In genomic region chr7:27689045-27689877, GRCh38 we compare ENCODE assay signal across 9 cellular contexts. TPM values are rescaled to one million over a fixed set of nuclear protein-coding genes. Genes with fewer than 3 reads are reported as not detected.
A peak's percentile ranks its signal among the peaks of the same experiment; 100 is the strongest.
DNase-seq lines count a peak whose midpoint lies in the region; ATAC-seq, FAIRE-seq and TF ChIP-seq lines count a peak whose summit lies in the region.
"Had no signal": no experiment of that assay in that cellular context is flagged by ENCODE, and none has a peak within 500 bp of the region (broad histone marks: within the 10 kb centered on the region; RNA-seq: fewer than 3 reads in every experiment).

No MANE protein-coding gene starts in this region.

- H3K4me3 Mint-ChIP-seq in progenitor cell of endocrine pancreas (ENCODE audit: low read depth): no peak overlapping the region

- H3K9me1 ChIP-seq in endothelial cell of umbilical vein (replicated peaks; ENCODE audit: control insufficient read depth, extremely low read depth, insufficient read depth, low read length): no peaks in the 10 kb centered on the region

- H3K9ac ChIP-seq in NT2/D1 (ENCODE audit: insufficient read length, low read depth) (no peak overlapping the region), endothelial cell of umbilical vein (replicated peaks; ENCODE audit: extremely low read depth, insufficient read depth, low read length) (no peak overlapping the region)

- no peaks in the 10 kb centered on the region for H3K4me1 Mint-ChIP-seq in progenitor cell of endocrine pancreas (ENCODE audit: low read depth)

- no peak overlapping the region for H3K4me3 ChIP-seq in NT2/D1 (ENCODE audit: insufficient read length, low read depth)
- no peak overlapping the region for H3K4me3 ChIP-seq in endothelial cell of umbilical vein (replicated peaks in 1 of 3; ENCODE audit: insufficient read depth in 1 of 3, low read depth in 1 of 3, low read length in 3 of 3)

- H3K4me1 ChIP-seq in NT2/D1 (ENCODE audit: insufficient read depth, insufficient read length) (no peaks in the 10 kb centered on the region), endothelial cell of umbilical vein (ENCODE audit: control insufficient read depth, extremely low read depth, insufficient read depth, low read length) (peaks cover 10% of the 10 kb centered on the region)

- H2AFZ ChIP-seq in endothelial cell of umbilical vein (ENCODE audit: low read depth, low read length): no peak overlapping the region

- H3K79me2 ChIP-seq in endothelial cell of umbilical vein (ENCODE audit: control insufficient read depth, insufficient read depth, low read length): no peaks in the 10 kb centered on the region

- H3K36me3 ChIP-seq in NT2/D1 (ENCODE audit: insufficient read depth, insufficient read length, low read length): no peaks in the 10 kb centered on the region
- no peaks in the 10 kb centered on the region for H3K36me3 ChIP-seq in endothelial cell of umbilical vein (ENCODE audit: control insufficient read depth in 2 of 2, extremely low read depth in 1 of 2, insufficient read depth in 2 of 2, low read length in 2 of 2)

- DNase-seq in NT2/D1 (ENCODE audit: low read depth, low spot score) (peak; percentile 57), endothelial cell of umbilical vein (ENCODE audit: low read depth, low spot score) (peak; percentile 69), progenitor cell of endocrine pancreas (ENCODE audit: low spot score, unreplicated experiment) (no peak), mucosa of gallbladder (ENCODE audit: low spot score) (no peak)

- TF ChIP-seq CTCF in C4-2B (conservative IDR thresholded peaks at IDR 0.05): peak; percentile 71
- TF ChIP-seq CTCF in endothelial cell of umbilical vein (IDR thresholded peaks at IDR 0.05; ENCODE audit: extremely low read depth in 1 of 2, insufficient read depth in 1 of 2, low read depth in 1 of 2, low read length in 2 of 2): peak; percentile 42 to 72
- TF ChIP-seq CTCF in progenitor cell of endocrine pancreas (IDR thresholded peaks at IDR 0.05; ENCODE audit: unreplicated experiment): peak; percentile 52

- CTCF ChIA-PET in endothelial cell of umbilical vein (lab: Charles Lee): interaction anchor here (0.6 to 3.3 kb wide), 10 partner anchors 12 to 493 kb away, joined by 3 to 37 read pairs (median 4); no protein-coding TSS in a partner anchor

- H3K27ac ChIP-seq in C4-2B (peak overlapping the region; percentile 36; the same call in 1 of the 2 replicates), endothelial cell of umbilical vein (ENCODE audit: insufficient read depth, low read depth, low read length) (no peak overlapping the region)

- H3K27me3 ChIP-seq in NT2/D1 (ENCODE audit: insufficient read depth, insufficient read length) (no peaks in the 10 kb centered on the region), endothelial cell of umbilical vein (ENCODE audit: control insufficient read depth in 2 of 2, insufficient read depth in 2 of 2, low read length in 2 of 2) (no peaks in the 10 kb centered on the region)

- ATAC-seq in GM18868 (IDR thresholded peaks at IDR 0.05; ENCODE audit: unreplicated experiment) (peak; percentile 66), HG03442 (IDR thresholded peaks at IDR 0.05; ENCODE audit: unreplicated experiment) (no peak), HG03139 (IDR thresholded peaks at IDR 0.05; ENCODE audit: unreplicated experiment) (no peak)

- no peaks in the 10 kb centered on the region for H3K36me3 Mint-ChIP-seq in progenitor cell of endocrine pancreas (ENCODE audit: insufficient read depth)

- intact Hi-C loops in endothelial cell of umbilical vein (cut with micrococcal nuclease): loop anchor here (1.0 to 5.0 kb wide), 5 partner anchors 85 to 493 kb away; no protein-coding TSS in a partner anchor

- BruUV-seq in endothelial cell of umbilical vein (replicated peaks; lab: Mats Ljungman, UMichigan): no TSS peak

- POLR2A ChIA-PET in endothelial cell of umbilical vein (lab: Charles Lee): no interaction called here

- H3K9me3 ChIP-seq in NT2/D1 (ENCODE audit: insufficient read depth, low read length): no peaks in the 10 kb centered on the region
- H3K9me3 ChIP-seq in endothelial cell of umbilical vein (replicated peaks; ENCODE audit: control insufficient read depth, insufficient read depth, low read length): no peaks in the 10 kb centered on the region

- no peaks in the 10 kb centered on the region for H3K27me3 Mint-ChIP-seq in progenitor cell of endocrine pancreas

- no peaks in the 10 kb centered on the region for H4K20me1 ChIP-seq in endothelial cell of umbilical vein (replicated peaks; ENCODE audit: control insufficient read depth, extremely low read depth, insufficient read depth, low read length)

- TF ChIP-seq POLR2A in endothelial cell of umbilical vein (IDR thresholded peaks at IDR 0.05; ENCODE audit: low read depth, low read length): no peak

- FAIRE-seq in endothelial cell of umbilical vein (lab: Jason Lieb, UNC): peak; percentile 53
- FAIRE-seq: frontal cortex had no signal

- H3K9me3 Mint-ChIP-seq in progenitor cell of endocrine pancreas (ENCODE audit: low read depth): no peaks in the 10 kb centered on the region

- no peak overlapping the region for H3K27ac Mint-ChIP-seq in progenitor cell of endocrine pancreas

- no peak overlapping the region for H3K4me2 ChIP-seq in endothelial cell of umbilical vein (ENCODE audit: insufficient read depth, low read length)

- dilution Hi-C loops in endothelial cell of umbilical vein (cut with MboI; ENCODE audit: extremely low pct_ligation_motif_present, low sequenced_read_pairs): no loop called here

TF ChIP-seq in endothelial cell of umbilical vein, 7 proteins besides CTCF, POLR2A, EP300 and RAD21:
- no peak for TF ChIP-seq MYC (IDR thresholded peaks at IDR 0.05; ENCODE audit: low read depth, low read length)
- no peak for TF ChIP-seq FOS (IDR thresholded peaks at IDR 0.05; ENCODE audit: borderline replicate concordance, insufficient read depth, low read length)
- TF ChIP-seq JUN (IDR thresholded peaks at IDR 0.05; ENCODE audit: borderline replicate concordance, insufficient read depth, insufficient read length, low read depth): no peak
- TF ChIP-seq POLR2AphosphoS5 (IDR thresholded peaks at IDR 0.05; ENCODE audit: insufficient read depth, low read depth, low read length): no peak
- no peak for TF ChIP-seq EZH2 (IDR thresholded peaks at IDR 0.05; ENCODE audit: borderline replicate concordance, low read depth, low read length, severe bottlenecking)
- no peak for TF ChIP-seq MAX (IDR thresholded peaks at IDR 0.05; ENCODE audit: insufficient read depth, insufficient read length)
- no peak for TF ChIP-seq GATA2 (IDR thresholded peaks at IDR 0.05; ENCODE audit: insufficient read depth, insufficient read length, low read depth, low read length)

RNA-seq across cellular contexts. Expression of gene HIBADH, which starts 26.6 kb away (rescaled TPM):
- 19.7 and 22.6 TPM in 2 replicates for total RNA-seq in endothelial cell of umbilical vein
- 25.0 and 30.5 TPM in 2 replicates for polyA plus RNA-seq in endothelial cell of umbilical vein
- polyA plus RNA-seq in endothelial cell of umbilical vein (2011; cell fraction: cytosol; rRNA removed): 39.3 and 42.7 TPM in 2 replicates
- 22.2 and 24.4 TPM in 2 replicates for polyA plus RNA-seq in endothelial cell of umbilical vein (2011; cell fraction: nucleus; rRNA removed)
- polyA plus RNA-seq in endothelial cell of umbilical vein (2012): 27.2 and 30.2 TPM in 2 replicates
- 20.6 and 24.8 TPM in 2 replicates for polyA minus RNA-seq in endothelial cell of umbilical vein
- polyA minus RNA-seq in endothelial cell of umbilical vein (2011; cell fraction: cytosol; rRNA and poly(A)+ RNA removed): 8.8 TPM
- 11.2 and 13.6 TPM in 2 replicates for polyA minus RNA-seq in endothelial cell of umbilical vein (2011; cell fraction: nucleus; rRNA and poly(A)+ RNA removed)
- 23.2 and 25.3 TPM in 2 replicates for total RNA-seq in progenitor cell of endocrine pancreas
- total RNA-seq in mucosa of gallbladder: 53.0 TPM

RNA-seq across cellular contexts. Expression of gene TAX1BP1, which starts 50.7 kb away (rescaled TPM):
- total RNA-seq in endothelial cell of umbilical vein (70.4 and 77.7 TPM in 2 replicates), progenitor cell of endocrine pancreas (98.1 and 101 TPM in 2 replicates), mucosa of gallbladder (159 TPM)
- 69.6 and 93.2 TPM in 2 replicates for polyA plus RNA-seq in endothelial cell of umbilical vein
- polyA plus RNA-seq in endothelial cell of umbilical vein (2011; cell fraction: cytosol; rRNA removed): 52.3 and 55.6 TPM in 2 replicates
- polyA plus RNA-seq in endothelial cell of umbilical vein (2011; cell fraction: nucleus; rRNA removed): 60.2 and 65.6 TPM in 2 replicates
- 78.8 and 80.1 TPM in 2 replicates for polyA plus RNA-seq in endothelial cell of umbilical vein (2012)
- 233 and 288 TPM in 2 replicates for polyA minus RNA-seq in endothelial cell of umbilical vein
- 29.5 TPM for polyA minus RNA-seq in endothelial cell of umbilical vein (2011; cell fraction: cytosol; rRNA and poly(A)+ RNA removed)
- 221 and 323 TPM in 2 replicates for polyA minus RNA-seq in endothelial cell of umbilical vein (2011; cell fraction: nucleus; rRNA and poly(A)+ RNA removed)

Comparison
In these comparisons a context has a peak if more than half of its experiments do, and no peak if none do; other contexts are left out.
1. DNase-seq: peak in NT2/D1 (single experiment) and endothelial cell of umbilical vein (single experiment); none in progenitor cell of endocrine pancreas (single experiment) and mucosa of gallbladder (single experiment).
2. Peak in every context shown above with its lines, with median percentiles within 50 percentile points of each other: CTCF ChIP-seq.